Comparison of ENCODE assay signal across 27 cellular contexts in genomic region chr20:7220755-7221154, GRCh38.
"Had no signal": no experiment of that assay in that cellular context is flagged by ENCODE, and none has a peak within 500 bp of the region (broad histone marks: within the 10 kb centered on the region; RNA-seq: fewer than 3 reads in every experiment).

No MANE protein-coding gene starts in this region.

- ATAC-seq: effector memory CD8-positive, alpha-beta T cell; esophagus mucosa; foreskin keratinocyte; gastrocnemius medialis; gastroesophageal sphincter; heart left ventricle; heart right ventricle had no signal

- H3K27ac ChIP-seq: colonic mucosa, coronary artery, dorsolateral prefrontal cortex, epithelial cell of prostate, esophagus muscularis mucosa, esophagus squamous epithelium, foreskin keratinocyte, gastrocnemius medialis, gastroesophageal sphincter, heart left ventricle, heart right ventricle had no signal

- FAIRE-seq: colon, endometrium, endothelial cell of umbilical vein, frontal cortex had no signal

- DNase-seq: colonic mucosa; cortex of kidney; dermis blood vessel endothelial cell; dorsolateral prefrontal cortex; effector CD4-positive, alpha-beta T cell; effector CD8-positive, alpha-beta T cell; effector memory CD4-positive, alpha-beta T cell; effector memory CD8-positive, alpha-beta T cell; endodermal cell; erythroblast; esophagus squamous epithelium; foreskin keratinocyte; foreskin melanocyte; gastrocnemius medialis; glutamatergic neuron; head of caudate nucleus; heart left ventricle; heart right ventricle had no signal

- H3K4me3 ChIP-seq: colonic mucosa, coronary artery, dorsolateral prefrontal cortex, esophagus muscularis mucosa, esophagus squamous epithelium, gastrocnemius medialis, gastroesophageal sphincter, heart left ventricle, heart right ventricle had no signal

- H3K4me1 ChIP-seq: colonic mucosa, esophagus muscularis mucosa, esophagus squamous epithelium, foreskin keratinocyte, gastrocnemius medialis, gastroesophageal sphincter, heart left ventricle had no signal

- H3K36me3 ChIP-seq: colonic mucosa, esophagus muscularis mucosa, esophagus squamous epithelium, gastrocnemius medialis, gastroesophageal sphincter, heart left ventricle, heart right ventricle had no signal

- H3K27me3 ChIP-seq: colonic mucosa, dorsolateral prefrontal cortex, esophagus muscularis mucosa, esophagus squamous epithelium, foreskin keratinocyte, gastrocnemius medialis, gastroesophageal sphincter, heart left ventricle, heart right ventricle had no signal

- H3K9me3 ChIP-seq: colonic mucosa, gastrocnemius medialis had no signal
